Comparison of ENCODE assay signal across 1 cellular context in the genomic region with DNA sequence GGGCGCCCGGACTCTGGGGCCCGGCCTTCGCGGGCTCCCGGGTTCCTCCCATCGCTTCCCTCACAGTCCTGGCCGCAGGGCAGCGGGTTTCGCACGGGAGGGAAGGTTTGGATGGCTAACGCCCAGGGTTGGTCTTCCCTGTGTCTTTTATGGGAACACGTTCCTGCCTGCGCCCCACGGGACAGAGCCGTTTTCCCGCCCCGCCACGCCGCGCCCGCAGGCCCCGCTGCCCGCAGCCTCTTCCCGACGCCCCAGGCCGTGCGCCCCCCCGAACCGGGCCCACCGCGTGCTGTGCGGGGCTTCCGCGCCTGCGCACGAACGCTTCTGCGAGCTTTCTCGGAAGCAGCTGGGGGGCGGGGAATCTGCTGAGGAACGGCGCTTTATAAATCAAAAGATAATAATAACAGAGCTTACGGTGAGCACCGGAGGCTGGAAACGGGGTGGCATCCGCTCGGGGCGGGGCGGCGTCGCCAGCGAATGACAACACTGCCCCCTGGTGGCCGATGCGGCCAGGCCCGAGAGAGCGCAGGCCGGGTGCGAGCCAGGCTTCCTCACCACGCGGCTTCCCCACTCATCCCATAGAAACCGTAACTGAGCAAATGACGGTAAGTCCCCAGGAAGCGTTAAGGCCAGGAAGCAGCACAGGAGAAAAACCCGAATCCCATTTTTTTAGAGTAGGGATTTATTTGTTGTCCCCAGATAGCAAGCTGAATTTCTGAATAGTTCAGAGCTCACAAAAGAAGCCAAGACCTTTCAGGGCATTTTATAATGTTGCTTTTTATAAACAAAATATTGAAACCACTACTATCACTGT.
TF ChIP-seq lines count a peak whose summit lies in the region.

No MANE protein-coding gene starts in this region.

TF ChIP-seq in IMR-90, 13 proteins besides CTCF, POLR2A, EP300 and RAD21:
- TF ChIP-seq RFX5 (IDR thresholded peaks at IDR 0.05; ENCODE audit: low read depth, low read length) (no peak), CHD1 (IDR thresholded peaks at IDR 0.05; ENCODE audit: low read depth, low read length) (no peak), FOS (IDR thresholded peaks at IDR 0.05; ENCODE audit: low read depth, low read length) (no peak), MAFK (IDR thresholded peaks at IDR 0.05; ENCODE audit: low read depth, low read length) (no peak), SMC3 (IDR thresholded peaks at IDR 0.05; ENCODE audit: low read depth, low read length) (peak; percentile 86), MAZ (IDR thresholded peaks at IDR 0.05; ENCODE audit: borderline replicate concordance, low read depth, low read length) (peak; percentile 88; the same call in 1 of the 2 replicates), MXI1 (IDR thresholded peaks at IDR 0.05; ENCODE audit: borderline replicate concordance, low read depth, low read length) (peak; percentile 67; the same call in 1 of the 2 replicates), RCOR1 (IDR thresholded peaks at IDR 0.05; ENCODE audit: insufficient replicate concordance, low read length) (no peak), NFE2L2 (IDR thresholded peaks at IDR 0.05; ENCODE audit: low read depth, low read length) (no peak), CEBPB (IDR thresholded peaks at IDR 0.05; ENCODE audit: low read depth, low read length) (no peak), BHLHE40 (IDR thresholded peaks at IDR 0.05; ENCODE audit: low read depth, low read length) (no peak)
- TF ChIP-seq, protein P1, sequence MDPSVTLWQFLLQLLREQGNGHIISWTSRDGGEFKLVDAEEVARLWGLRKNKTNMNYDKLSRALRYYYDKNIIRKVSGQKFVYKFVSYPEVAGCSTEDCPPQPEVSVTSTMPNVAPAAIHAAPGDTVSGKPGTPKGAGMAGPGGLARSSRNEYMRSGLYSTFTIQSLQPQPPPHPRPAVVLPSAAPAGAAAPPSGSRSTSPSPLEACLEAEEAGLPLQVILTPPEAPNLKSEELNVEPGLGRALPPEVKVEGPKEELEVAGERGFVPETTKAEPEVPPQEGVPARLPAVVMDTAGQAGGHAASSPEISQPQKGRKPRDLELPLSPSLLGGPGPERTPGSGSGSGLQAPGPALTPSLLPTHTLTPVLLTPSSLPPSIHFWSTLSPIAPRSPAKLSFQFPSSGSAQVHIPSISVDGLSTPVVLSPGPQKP (IDR thresholded peaks at IDR 0.05; ENCODE audit: borderline replicate concordance, low read depth, low read length), result no peak
- TF ChIP-seq, protein P2, sequence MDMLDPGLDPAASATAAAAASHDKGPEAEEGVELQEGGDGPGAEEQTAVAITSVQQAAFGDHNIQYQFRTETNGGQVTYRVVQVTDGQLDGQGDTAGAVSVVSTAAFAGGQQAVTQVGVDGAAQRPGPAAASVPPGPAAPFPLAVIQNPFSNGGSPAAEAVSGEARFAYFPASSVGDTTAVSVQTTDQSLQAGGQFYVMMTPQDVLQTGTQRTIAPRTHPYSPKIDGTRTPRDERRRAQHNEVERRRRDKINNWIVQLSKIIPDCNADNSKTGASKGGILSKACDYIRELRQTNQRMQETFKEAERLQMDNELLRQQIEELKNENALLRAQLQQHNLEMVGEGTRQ (IDR thresholded peaks at IDR 0.05; ENCODE audit: low read depth, low read length), result no peak
